In genomic region chr3:16550676-16551341, GRCh38 we compare ENCODE assay signal across 8 cellular contexts. TPM values are rescaled to one million over a fixed set of nuclear protein-coding genes. Genes with fewer than 3 reads are reported as not detected.
DNase-seq lines count a peak whose midpoint lies in the region; ATAC-seq and TF ChIP-seq lines count a peak whose summit lies in the region.

No MANE protein-coding gene starts in this region.

- TF ChIP-seq CTCF in GM12865 (IDR thresholded peaks at IDR 0.05; ENCODE audit: insufficient read depth, low read depth, low read length, missing control alignments) (peak; percentile 84), hepatocyte (IDR thresholded peaks at IDR 0.05; ENCODE audit: poor library complexity) (peak; percentile 86)

- H3K27ac Mint-ChIP-seq in T-helper 1 cell treated with Interleukin-12 subunit alpha and Interleukin-12 subunit beta and Interleukin-4 antibody, amounts not matched to agents 30 μg/mL and 1 μg/mL, for 36 hours = peak overlapping the region; percentile 64

- H3K79me2 ChIP-seq in hepatocyte = no peaks in the 10 kb centered on the region

- H3K27me3 ChIP-seq in hepatocyte = no peaks in the 10 kb centered on the region

- H3K27ac ChIP-seq in hepatocyte = no peak overlapping the region

- no peaks in the 10 kb centered on the region for H3K9me2 ChIP-seq in hepatocyte (replicated peaks; ENCODE audit: insufficient read depth)

- peak overlapping the region; percentile 57 for H3K4me2 ChIP-seq in hepatocyte

- peak; percentile 88 for DNase-seq in GM12865 (ENCODE audit: low read depth)
- DNase-seq in NCI-H1105 treated with DMSO at 0.1 percent for 48 hours (lab: John Stamatoyannopoulos, UW) = peak; percentile 53
- peak; percentile 67 for DNase-seq in amniotic stem cell (lab: John Stamatoyannopoulos, UW)
- DNase-seq in hepatocyte (ENCODE audit: low spot score) = peak; percentile 88
- DNase-seq in skeletal muscle cell (ENCODE audit: low read depth) = peak; percentile 56
- DNase-seq in mesenteric fat pad (ENCODE audit: low spot score) = no peak

- no peaks in the 10 kb centered on the region for H4K20me1 ChIP-seq in hepatocyte (ENCODE audit: insufficient read depth, poor library complexity, severe bottlenecking)

- 17% methylated on average over 7 of the region's 7 CpGs for WGBS in hepatocyte (ENCODE audit: low lambda C conversion rate, missing lambda C conversion rate)

- no peaks in the 10 kb centered on the region for H3K4me1 ChIP-seq in hepatocyte (ENCODE audit: insufficient read depth)

- H3K9me3 Mint-ChIP-seq in T-helper 1 cell treated with Interleukin-12 subunit alpha and Interleukin-12 subunit beta and Interleukin-4 antibody, amounts not matched to agents 30 μg/mL and 1 μg/mL, for 36 hours = no peaks in the 10 kb centered on the region

- H2AFZ ChIP-seq in hepatocyte = peak overlapping the region; percentile 12

- no peaks in the 10 kb centered on the region for H3K36me3 Mint-ChIP-seq in T-helper 1 cell treated with Interleukin-12 subunit alpha and Interleukin-12 subunit beta and Interleukin-4 antibody, amounts not matched to agents 30 μg/mL and 1 μg/mL, for 36 hours (ENCODE audit: low read depth)

- H3K4me3 ChIP-seq in GM12865 (ENCODE audit: low read depth, low read length) (no peak overlapping the region), hepatocyte (no peak overlapping the region), skeletal muscle cell (ENCODE audit: low read depth, low read length) (peak overlapping the region; percentile 10)

- H3K9me3 ChIP-seq in hepatocyte (ENCODE audit: low read depth) = no peaks in the 10 kb centered on the region

- no peak overlapping the region for H3K4me3 Mint-ChIP-seq in T-helper 1 cell treated with Interleukin-12 subunit alpha and Interleukin-12 subunit beta and Interleukin-4 antibody, amounts not matched to agents 30 μg/mL and 1 μg/mL, for 36 hours

- ATAC-seq in HG02623 (IDR thresholded peaks at IDR 0.05; ENCODE audit: unreplicated experiment) = peak; percentile 92

- H3K27me3 Mint-ChIP-seq in T-helper 1 cell treated with Interleukin-12 subunit alpha and Interleukin-12 subunit beta and Interleukin-4 antibody, amounts not matched to agents 30 μg/mL and 1 μg/mL, for 36 hours (ENCODE audit: low read depth) = peaks cover 5% of the 10 kb centered on the region

- H3K4me1 Mint-ChIP-seq in T-helper 1 cell treated with Interleukin-12 subunit alpha and Interleukin-12 subunit beta and Interleukin-4 antibody, amounts not matched to agents 30 μg/mL and 1 μg/mL, for 36 hours (ENCODE audit: low read depth) = peaks cover 12% of the 10 kb centered on the region

- H3K36me3 ChIP-seq in hepatocyte (replicated peaks; ENCODE audit: insufficient read depth, low read depth) = no peaks in the 10 kb centered on the region

RNA-seq across cellular contexts. Expression of gene RFTN1, which starts 37.3 kb away (rescaled TPM):
- total RNA-seq in hepatocyte (14.9 and 17.0 TPM in 2 replicates), mesenteric fat pad (54.9 TPM)
- polyA plus RNA-seq in hepatocyte = 4.4 and 10.0 TPM in 2 replicates

RNA-seq across cellular contexts. Expression of gene DAZL, which starts 54.4 kb away (rescaled TPM):
- total RNA-seq in hepatocyte = 0.33 TPM in 1 of 2 replicates, not detected in the other
- not detected in 2 replicates for polyA plus RNA-seq in hepatocyte
- total RNA-seq in mesenteric fat pad = not detected
